In genomic region chr10:23404461-23404980, GRCh38 we compare ENCODE assay signal across 27 cellular contexts. TPM values are rescaled to one million over a fixed set of nuclear protein-coding genes. Genes with fewer than 3 reads are reported as not detected.
"Had no signal": no experiment of that assay in that cellular context is flagged by ENCODE, and none has a peak within 500 bp of the region (broad histone marks: within the 10 kb centered on the region; RNA-seq: fewer than 3 reads in every experiment).

No MANE protein-coding gene starts in this region.

- H3K4me3 ChIP-seq: body of pancreas, cardiac muscle cell, lower lobe of right lung, thyroid gland had no signal

- H3K27me3 ChIP-seq: body of pancreas, cardiac muscle cell, thyroid gland had no signal

- H3K27ac ChIP-seq: body of pancreas, cardiac muscle cell, lower lobe of right lung, thyroid gland had no signal

- DNase-seq: activated CD4-positive, alpha-beta memory T cell treated with anti-CD3 and anti-CD28 coated beads, Interleukin-2, amount 10 ng/mL, durations not matched to agents 7 days and 5 days; activated CD4-positive, alpha-beta T cell treated with anti-CD3 and anti-CD28 coated beads, Interleukin-2, amount 10 ng/mL, durations not matched to agents 24 days and 14 days; activated gamma-delta T cell; activated naive CD4-positive, alpha-beta T cell treated with anti-CD3 and anti-CD28 coated beads, Interleukin-2, amount 50 U/mL, for 16 hours; activated naive CD8-positive, alpha-beta T cell treated with anti-CD3 and anti-CD28 coated beads, Interleukin-2, amount 50 U/mL, for 24 hours; anterior cingulate cortex; body of pancreas; dermis blood vessel endothelial cell; effector CD8-positive, alpha-beta T cell; erythroblast; foreskin melanocyte; head of caudate nucleus; islet precursor cell; left colon; lower lobe of right lung; naive thymus-derived CD8-positive, alpha-beta T cell; retina; stimulated activated CD4-positive, alpha-beta T cell treated with anti-CD3 and anti-CD28 coated beads, Interleukin-4, amount 100 ng/mL, for 24 hours; substantia nigra; thyroid gland had no signal

- H3K9me3 ChIP-seq: lower lobe of right lung, thyroid gland had no signal

- H3K36me3 ChIP-seq: cardiac muscle cell, lower lobe of right lung, thyroid gland had no signal

- ATAC-seq: activated CD4-positive, CD25-positive, alpha-beta regulatory T cell treated with anti-CD3 and anti-CD28 coated beads, Interleukin-2, amount 50 U/mL, for 24 hours; activated naive CD8-positive, alpha-beta T cell treated with anti-CD3 and anti-CD28 coated beads, Interleukin-2, amount 50 U/mL, for 24 hours; body of pancreas; left colon; lower lobe of right lung; naive thymus-derived CD8-positive, alpha-beta T cell had no signal

- H3K4me1 ChIP-seq: lower lobe of right lung, thyroid gland had no signal

RNA-seq across cellular contexts. Expression of gene C10orf67, which starts 59.9 kb away (rescaled TPM):
- total RNA-seq: activated CD4-positive, alpha-beta memory T cell treated with anti-CD3 and anti-CD28 coated beads, Interleukin-2, amount 10 ng/mL, durations not matched to agents 7 days and 5 days; dermis blood vessel endothelial cell; left colon; mesenteric fat pad; osteoblast; posterior vena cava; T-helper 2 cell treated with Interferon-gamma antibody and Interleukin-4, amounts not matched to agents 100 ng/mL and 5 ng/mL, for 36 hours; ureter had no signal
- polyA plus RNA-seq: naive thymus-derived CD8-positive, alpha-beta T cell had no signal
